9 cellular contexts compared by ENCODE assay signal in genomic region chr4:42750091-42750490, GRCh38.
DNase-seq lines count a peak whose midpoint lies in the region; ATAC-seq and TF ChIP-seq lines count a peak whose summit lies in the region.
"Had no signal": no experiment of that assay in that cellular context is flagged by ENCODE, and none has a peak within 500 bp of the region (broad histone marks: within the 10 kb centered on the region; RNA-seq: fewer than 3 reads in every experiment).

No MANE protein-coding gene starts in this region.

- peaks cover 17% of the 10 kb centered on the region for H3K4me1 ChIP-seq in neural progenitor cell
- H3K4me1 ChIP-seq: SJSA1 had no signal

- H3K27me3 Mint-ChIP-seq in activated naive CD4-positive, alpha-beta T cell treated with anti-CD3 and anti-CD28 coated beads for 36 hours (ENCODE audit: low read depth) = no peaks in the 10 kb centered on the region
- no peaks in the 10 kb centered on the region for H3K27me3 Mint-ChIP-seq in activated CD8-positive, alpha-beta T cell treated with anti-CD3 and anti-CD28 coated beads, Interleukin-2, amount 10 ng/mL, durations not matched to agents 7 days and 5 days (ENCODE audit: low read depth)
- H3K27me3 Mint-ChIP-seq in neural progenitor cell (ENCODE audit: insufficient read depth, low read depth) = no peaks in the 10 kb centered on the region

- H3K9me3 ChIP-seq in neural progenitor cell (ENCODE audit: low read depth) = no peaks in the 10 kb centered on the region
- H3K9me3 ChIP-seq: SJSA1 had no signal

- no peak overlapping the region for H3K27ac Mint-ChIP-seq in activated naive CD4-positive, alpha-beta T cell treated with anti-CD3 and anti-CD28 coated beads for 36 hours
- no peak overlapping the region for H3K27ac Mint-ChIP-seq in activated CD8-positive, alpha-beta T cell treated with anti-CD3 and anti-CD28 coated beads, Interleukin-2, amount 10 ng/mL, durations not matched to agents 7 days and 5 days
- H3K27ac Mint-ChIP-seq in neural progenitor cell = no peak overlapping the region

- CTCF ChIA-PET in activated naive CD4-positive, alpha-beta T cell treated with anti-CD3 and anti-CD28 coated beads for 36 hours (lab: Charles Lee) = interaction anchor here (0.6 to 4.9 kb wide), 6 partner anchors 14 to 190 kb away, joined by 3 to 38 read pairs (median 3); no protein-coding TSS in a partner anchor
- CTCF ChIA-PET in activated CD8-positive, alpha-beta T cell treated with anti-CD3 and anti-CD28 coated beads, Interleukin-2, amount 10 ng/mL, durations not matched to agents 7 days and 5 days (lab: Charles Lee) = interaction anchor here (0.6 to 6.0 kb wide), 8 partner anchors 14 to 183 kb away, joined by 3 to 49 read pairs (median 4); partner anchors contain the start of gene ATP8A1

- DNase-seq in activated naive CD4-positive, alpha-beta T cell treated with anti-CD3 and anti-CD28 coated beads for 36 hours = peak; percentile 58
- no peak for DNase-seq in activated naive CD4-positive, alpha-beta T cell (lab: John Stamatoyannopoulos, UW)
- DNase-seq in activated CD8-positive, alpha-beta T cell treated with anti-CD3 and anti-CD28 coated beads, Interleukin-2, amount 10 ng/mL, durations not matched to agents 7 days and 5 days = peak; percentile 47
- DNase-seq in neural progenitor cell (ENCODE audit: low spot score) (no peak), SIG-M5 (lab: John Stamatoyannopoulos, UW) (no peak), NOMO-1 treated with dmso at 0.1 percent for 144 hours (lab: John Stamatoyannopoulos, UW; ENCODE audit: unreplicated experiment) (no peak)

- H3K36me3 Mint-ChIP-seq in activated naive CD4-positive, alpha-beta T cell treated with anti-CD3 and anti-CD28 coated beads for 36 hours (ENCODE audit: low read depth) = no peaks in the 10 kb centered on the region
- H3K36me3 Mint-ChIP-seq in activated CD8-positive, alpha-beta T cell treated with anti-CD3 and anti-CD28 coated beads, Interleukin-2, amount 10 ng/mL, durations not matched to agents 7 days and 5 days (ENCODE audit: low read depth) = peaks cover 3% of the 10 kb centered on the region
- peaks cover under 1% of the 10 kb centered on the region for H3K36me3 Mint-ChIP-seq in neural progenitor cell

- POLR2A ChIA-PET in activated CD8-positive, alpha-beta T cell treated with anti-CD3 and anti-CD28 coated beads, Interleukin-2, amount 10 ng/mL, durations not matched to agents 7 days and 5 days (lab: Charles Lee) = no interaction called here

- TF ChIP-seq CTCF in neural progenitor cell (IDR thresholded peaks at IDR 0.05) = peak; percentile 39

- intact Hi-C loops in activated naive CD4-positive, alpha-beta T cell treated with anti-CD3 and anti-CD28 coated beads for 36 hours (cut with micrococcal nuclease) = loop anchor here (1.0 kb wide), 3 partner anchors 182 to 468 kb away; no protein-coding TSS in a partner anchor

- H3K79me2 ChIP-seq in neural progenitor cell (ENCODE audit: low read depth) = no peaks in the 10 kb centered on the region

- H3K4me3 Mint-ChIP-seq in activated naive CD4-positive, alpha-beta T cell treated with anti-CD3 and anti-CD28 coated beads for 36 hours = no peak overlapping the region
- H3K4me3 Mint-ChIP-seq in activated CD8-positive, alpha-beta T cell treated with anti-CD3 and anti-CD28 coated beads, Interleukin-2, amount 10 ng/mL, durations not matched to agents 7 days and 5 days = no peak overlapping the region
- no peak overlapping the region for H3K4me3 Mint-ChIP-seq in neural progenitor cell

- no peak overlapping the region for H3K9ac ChIP-seq in neural progenitor cell

- H3K9me3 Mint-ChIP-seq in activated naive CD4-positive, alpha-beta T cell treated with anti-CD3 and anti-CD28 coated beads for 36 hours = peaks cover 5% of the 10 kb centered on the region
- H3K9me3 Mint-ChIP-seq in activated CD8-positive, alpha-beta T cell treated with anti-CD3 and anti-CD28 coated beads, Interleukin-2, amount 10 ng/mL, durations not matched to agents 7 days and 5 days (ENCODE audit: insufficient read depth) = peaks cover 8% of the 10 kb centered on the region
- peaks cover 23% of the 10 kb centered on the region for H3K9me3 Mint-ChIP-seq in neural progenitor cell

- H2AFZ ChIP-seq in neural progenitor cell (replicated peaks) = no peak overlapping the region

- H3K4me2 ChIP-seq in neural progenitor cell = peak overlapping the region; percentile 72

- peaks cover 3% of the 10 kb centered on the region for H3K4me1 Mint-ChIP-seq in activated naive CD4-positive, alpha-beta T cell treated with anti-CD3 and anti-CD28 coated beads for 36 hours (ENCODE audit: low read depth)
- no peaks in the 10 kb centered on the region for H3K4me1 Mint-ChIP-seq in activated CD8-positive, alpha-beta T cell treated with anti-CD3 and anti-CD28 coated beads, Interleukin-2, amount 10 ng/mL, durations not matched to agents 7 days and 5 days (ENCODE audit: low read depth)
- H3K4me1 Mint-ChIP-seq in neural progenitor cell = peaks cover 19% of the 10 kb centered on the region

- TF ChIP-seq RAD21 in Ishikawa (IDR thresholded peaks at IDR 0.05; ENCODE audit: low read depth) = peak; percentile 73

- H3K27ac ChIP-seq in neural progenitor cell = no peak overlapping the region
- H3K27ac ChIP-seq: SJSA1 had no signal

- ATAC-seq in activated CD8-positive, alpha-beta T cell treated with anti-CD3 and anti-CD28 coated beads, Interleukin-2, amount 10 ng/mL, durations not matched to agents 7 days and 5 days = no peak
- no peak for ATAC-seq in HG03521 (IDR thresholded peaks at IDR 0.05; ENCODE audit: unreplicated experiment)

- no peaks in the 10 kb centered on the region for H3F3A ChIP-seq in neural progenitor cell (ENCODE audit: low read depth)

- peak overlapping the region; percentile 33 for H3K4me3 ChIP-seq in neural progenitor cell
- H3K4me3 ChIP-seq: SJSA1 had no signal

- H4K20me1 ChIP-seq in neural progenitor cell (ENCODE audit: low read depth) = no peaks in the 10 kb centered on the region

- H3K27me3 ChIP-seq in neural progenitor cell = no peaks in the 10 kb centered on the region
- H3K27me3 ChIP-seq: SJSA1 had no signal

- no peaks in the 10 kb centered on the region for H3K36me3 ChIP-seq in neural progenitor cell
- H3K36me3 ChIP-seq: SJSA1 had no signal

- no peak for TF ChIP-seq EP300 in Ishikawa (IDR thresholded peaks at IDR 0.05; ENCODE audit: borderline replicate concordance)

TF ChIP-seq in Ishikawa, 13 proteins besides CTCF, POLR2A, EP300 and RAD21:
- TF ChIP-seq CREB1 (IDR thresholded peaks at IDR 0.05; ENCODE audit: low read depth) = no peak
- no peak for TF ChIP-seq NFIC (IDR thresholded peaks at IDR 0.05)
- TF ChIP-seq ZBTB7A (IDR thresholded peaks at IDR 0.05; ENCODE audit: low read depth) = no peak
- no peak for TF ChIP-seq EGR1 (IDR thresholded peaks at IDR 0.05)
- no peak for TF ChIP-seq REST (IDR thresholded peaks at IDR 0.05; ENCODE audit: low read depth)
- TF ChIP-seq TCF12 (IDR thresholded peaks at IDR 0.05; ENCODE audit: low read depth) = no peak
- no peak for TF ChIP-seq TAF1 (IDR thresholded peaks at IDR 0.05; ENCODE audit: low read depth)
- no peak for TF ChIP-seq FOXM1 (IDR thresholded peaks at IDR 0.05; ENCODE audit: borderline replicate concordance, low read depth)
- no peak for TF ChIP-seq CEBPB (IDR thresholded peaks at IDR 0.05)
- no peak for TF ChIP-seq TEAD4 (IDR thresholded peaks at IDR 0.05)
- TF ChIP-seq MAX (IDR thresholded peaks at IDR 0.05) = no peak
- no peak for TF ChIP-seq YY1 (IDR thresholded peaks at IDR 0.05; ENCODE audit: low read depth)
- TF ChIP-seq USF1 (IDR thresholded peaks at IDR 0.05) = no peak

Comparison
In these comparisons a context has a peak if more than half of its experiments do, and no peak if none do; other contexts are left out.
1. DNase-seq: peak in activated naive CD4-positive, alpha-beta T cell treated with anti-CD3 and anti-CD28 coated beads for 36 hours (single experiment) and activated CD8-positive, alpha-beta T cell treated with anti-CD3 and anti-CD28 coated beads, Interleukin-2, amount 10 ng/mL, durations not matched to agents 7 days and 5 days (single experiment); none in activated naive CD4-positive, alpha-beta T cell (0 of 4), neural progenitor cell (single experiment), SIG-M5 (single experiment) and NOMO-1 treated with dmso at 0.1 percent for 144 hours (single experiment).